In the genomic region with DNA sequence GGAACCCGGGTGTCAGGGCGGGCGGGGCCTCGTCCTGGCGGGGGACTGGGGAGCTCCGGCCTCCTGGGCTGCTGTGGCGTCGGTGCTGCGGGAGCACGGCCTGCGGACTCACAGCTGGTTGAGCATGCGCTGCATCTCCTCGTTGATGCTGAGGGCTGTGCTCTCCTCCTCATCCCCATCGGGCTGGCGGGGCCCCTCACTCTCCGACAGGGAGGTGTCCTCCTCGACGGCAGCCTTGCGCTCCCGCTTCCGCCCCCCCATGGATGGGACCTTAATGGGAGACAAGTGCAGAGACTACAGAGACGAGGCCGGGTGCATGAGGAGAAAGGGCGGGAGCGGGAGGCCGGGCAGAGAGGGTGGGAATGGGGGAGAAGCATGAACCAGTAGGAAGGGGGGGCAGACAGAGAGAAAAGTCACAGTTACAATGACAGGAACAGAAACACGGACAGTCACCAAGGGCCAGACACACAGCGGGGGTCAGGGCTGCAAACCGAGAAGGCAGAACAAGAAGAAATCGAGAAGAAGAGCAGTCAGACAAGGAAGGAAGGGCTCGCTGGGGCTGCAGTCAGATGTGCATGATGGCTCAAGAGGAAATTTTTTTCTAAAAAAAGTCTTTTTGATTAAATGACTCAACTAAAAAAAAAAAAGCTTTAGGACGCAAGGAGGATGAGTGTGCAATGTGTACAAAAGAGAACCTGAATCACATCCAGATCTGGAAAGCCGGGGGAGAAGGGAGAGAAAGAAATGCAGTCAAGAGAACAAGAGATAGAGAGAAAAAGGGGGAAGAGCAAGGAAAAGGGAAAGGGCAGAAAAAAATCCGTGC, we compare ENCODE assay signal across 1 cellular context.
TF ChIP-seq lines count a peak whose summit lies in the region.

No MANE protein-coding gene starts in this region.

TF ChIP-seq in endothelial cell of umbilical vein, 7 proteins besides CTCF, POLR2A, EP300 and RAD21:
- TF ChIP-seq FOS (IDR thresholded peaks at IDR 0.05; ENCODE audit: borderline replicate concordance, insufficient read depth, low read length) (peak; percentile 76), EZH2 (IDR thresholded peaks at IDR 0.05; ENCODE audit: borderline replicate concordance, low read depth, low read length, severe bottlenecking) (no peak)
